8 cellular contexts compared by ENCODE assay signal in the genomic region with DNA sequence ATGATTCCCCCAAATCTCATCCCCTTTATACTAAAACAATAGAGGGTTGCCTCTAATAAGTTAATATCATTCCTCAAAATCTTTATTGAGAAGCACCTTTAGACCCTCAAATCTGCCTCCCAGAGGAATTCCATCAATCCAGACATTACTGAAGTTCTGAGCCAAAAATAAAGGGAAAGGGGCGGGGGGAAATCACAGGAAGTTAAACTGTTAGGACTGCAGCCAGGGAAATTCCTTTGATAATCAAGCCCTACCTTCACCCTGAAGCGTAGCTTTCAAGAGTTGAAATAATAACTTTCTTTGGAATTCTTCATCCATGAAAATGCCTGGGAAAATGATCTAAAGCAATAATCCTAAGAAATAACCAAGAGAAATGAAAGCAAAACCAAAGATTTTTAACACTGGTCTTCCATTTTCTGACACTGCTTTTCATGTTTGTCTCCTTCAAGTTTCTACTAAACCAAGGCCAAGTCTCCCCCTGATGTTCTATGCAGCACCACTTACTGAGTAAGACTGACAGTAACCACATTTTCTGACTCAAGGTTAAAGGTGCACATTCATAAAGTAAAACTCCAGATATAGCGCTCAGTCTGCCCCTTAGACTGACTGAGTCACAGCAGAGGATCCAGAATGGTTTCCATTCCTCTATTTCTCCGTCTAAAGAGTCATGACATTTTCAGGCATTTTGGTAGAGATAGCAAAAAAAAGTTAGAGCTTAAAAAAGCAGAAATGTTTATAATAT.
DNase-seq lines count a peak whose midpoint lies in the region; ATAC-seq and TF ChIP-seq lines count a peak whose summit lies in the region.

No MANE protein-coding gene starts in this region.

- ATAC-seq in GM18858 (IDR thresholded peaks at IDR 0.05; ENCODE audit: unreplicated experiment) (peak; percentile 95), HG02678 (IDR thresholded peaks at IDR 0.05; ENCODE audit: unreplicated experiment) (peak; percentile 81)

- H4K20me1 ChIP-seq in OCI-LY7 (ENCODE audit: insufficient read depth, low read length), result no peaks in the 10 kb centered on the region

- TSS peak; percentile 72 for BruUV-seq in OCI-LY7 (replicated peaks; lab: Mats Ljungman, UMichigan)

- CTCF ChIA-PET in OCI-LY7 (lab: Charles Lee; ENCODE audit: unreplicated experiment), result interaction anchor here (1.5 kb wide), 1 partner anchor 95 kb away, joined by 3 read pairs; no protein-coding TSS in a partner anchor

- peak overlapping the region; percentile 23; the same call in 1 of the 2 replicates for H2AFZ ChIP-seq in OCI-LY7 (ENCODE audit: low read length)

- peaks cover 69% of the 10 kb centered on the region for H3K4me1 ChIP-seq in OCI-LY7 (ENCODE audit: insufficient read depth, low read length, poor library complexity, severe bottlenecking)

- peak overlapping the region; percentile 63 for H3K4me3 ChIP-seq in OCI-LY7 (ENCODE audit: low read depth, low read length, poor library complexity, severe bottlenecking)
- peak overlapping the region; percentile 38 to 47 for H3K4me3 ChIP-seq in foreskin fibroblast (ENCODE audit: low read depth in 1 of 2, low read length in 2 of 2)

- H3K27ac ChIP-seq in OCI-LY7 (ENCODE audit: low read depth, low read length, poor library complexity, severe bottlenecking), result peak overlapping the region; percentile 81

- TF ChIP-seq CTCF in OCI-LY7 (conservative IDR thresholded peaks at IDR 0.05; ENCODE audit: low read length) (no peak), foreskin fibroblast (IDR thresholded peaks at IDR 0.05; ENCODE audit: low read depth, low read length) (no peak)

- intact Hi-C loops in OCI-LY7 (cut with micrococcal nuclease; ENCODE audit: unreplicated experiment), result loop anchor here (2.0 to 5.0 kb wide), 3 partner anchors 33 to 87 kb away; partner anchors contain the start of gene TCF4
- intact Hi-C loops in head of caudate nucleus (cut with DNase I), result no loop called here

- no peaks in the 10 kb centered on the region for H3K36me3 ChIP-seq in OCI-LY7 (ENCODE audit: insufficient read depth, low read length)

- DNase-seq in OCI-LY7 (ENCODE audit: low spot score) (peak; percentile 53), foreskin fibroblast (peak; percentile 76 to 80), smooth muscle cell of the brain vasculature (ENCODE audit: low read depth, low spot score) (peak; percentile 36), anterior cingulate cortex (lab: John Stamatoyannopoulos, UW) (no peak), head of caudate nucleus (no peak), superior temporal gyrus (ENCODE audit: extremely low spot score) (no peak)

- no peaks in the 10 kb centered on the region for H3K9me3 ChIP-seq in OCI-LY7 (ENCODE audit: low read length)

- peak overlapping the region; percentile 87 for H3K4me2 ChIP-seq in OCI-LY7 (ENCODE audit: low read length)

- POLR2A ChIA-PET in OCI-LY7 (lab: Charles Lee), result interaction anchor here (0.5 to 2.0 kb wide), 11 partner anchors 9 to 94 kb away, joined by 3 to 8 read pairs (median 4); no protein-coding TSS in a partner anchor

- no peaks in the 10 kb centered on the region for H3K9me2 ChIP-seq in OCI-LY7 (ENCODE audit: insufficient read depth, low read length)

- peaks cover 65% of the 10 kb centered on the region; the same call in 1 of the 2 replicates for H3K79me2 ChIP-seq in OCI-LY7 (ENCODE audit: insufficient read depth, low read depth, low read length)

Comparison
In these comparisons a context has a peak if more than half of its experiments do, and no peak if none do; other contexts are left out.
1. DNase-seq: peak in OCI-LY7 (single experiment), foreskin fibroblast (2 of 2) and smooth muscle cell of the brain vasculature (single experiment); none in anterior cingulate cortex (0 of 58), head of caudate nucleus (0 of 42) and superior temporal gyrus (single experiment).